In the genomic region with DNA sequence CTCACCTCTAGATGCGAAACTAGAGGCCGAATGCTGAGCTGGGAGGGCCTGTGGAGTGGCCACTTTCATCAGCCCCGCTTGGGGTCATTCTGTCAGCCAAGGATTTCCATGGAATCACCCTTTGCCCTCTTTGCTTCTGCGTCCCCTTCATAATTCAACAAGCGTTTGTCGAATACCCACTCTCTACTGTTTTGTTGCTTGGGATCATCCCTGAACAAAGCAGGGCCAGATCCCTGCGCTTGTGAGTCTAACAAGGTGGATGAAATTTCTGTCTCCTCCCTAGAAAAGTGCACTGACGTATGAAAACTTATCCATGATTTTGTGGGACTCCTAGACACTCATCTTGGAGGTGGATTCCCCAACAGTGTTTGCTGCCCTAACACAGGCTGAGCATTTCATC, we compare ENCODE assay signal across 1 cellular context.
TF ChIP-seq lines count a peak whose summit lies in the region.

No MANE protein-coding gene starts in this region.

TF ChIP-seq in SK-N-SH treated with all-trans-retinoic acid at 6 μM for 48 hours, 23 proteins besides CTCF, POLR2A, EP300 and RAD21 (continued from another document):
- no peak for TF ChIP-seq ZNF70 (CRISPR knock-in tag; IDR thresholded peaks at IDR 0.05)
- no peak for TF ChIP-seq ZNF8 (CRISPR knock-in tag; IDR thresholded peaks at IDR 0.05)
- TF ChIP-seq, protein P1, sequence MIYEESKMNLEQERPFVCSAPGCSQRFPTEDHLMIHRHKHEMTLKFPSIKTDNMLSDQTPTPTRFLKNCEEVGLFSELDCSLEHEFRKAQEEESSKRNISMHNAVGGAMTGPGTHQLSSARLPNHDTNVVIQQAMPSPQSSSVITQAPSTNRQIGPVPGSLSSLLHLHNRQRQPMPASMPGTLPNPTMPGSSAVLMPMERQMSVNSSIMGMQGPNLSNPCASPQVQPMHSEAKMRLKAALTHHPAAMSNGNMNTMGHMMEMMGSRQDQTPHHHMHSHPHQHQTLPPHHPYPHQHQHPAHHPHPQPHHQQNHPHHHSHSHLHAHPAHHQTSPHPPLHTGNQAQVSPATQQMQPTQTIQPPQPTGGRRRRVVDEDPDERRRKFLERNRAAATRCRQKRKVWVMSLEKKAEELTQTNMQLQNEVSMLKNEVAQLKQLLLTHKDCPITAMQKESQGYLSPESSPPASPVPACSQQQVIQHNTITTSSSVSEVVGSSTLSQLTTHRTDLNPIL (CRISPR knock-in tag; IDR thresholded peaks at IDR 0.05; ENCODE audit: low read depth) = no peak
- TF ChIP-seq ZFP30 (CRISPR knock-in tag; IDR thresholded peaks at IDR 0.05) = no peak
- TF ChIP-seq ISL1 (CRISPR knock-in tag; IDR thresholded peaks at IDR 0.05) = no peak
- no peak for TF ChIP-seq PPARA (CRISPR knock-in tag; IDR thresholded peaks at IDR 0.05; ENCODE audit: borderline replicate concordance)
- no peak for TF ChIP-seq TCF4 (CRISPR knock-in tag; IDR thresholded peaks at IDR 0.05; ENCODE audit: borderline replicate concordance)
- TF ChIP-seq, protein P2, sequence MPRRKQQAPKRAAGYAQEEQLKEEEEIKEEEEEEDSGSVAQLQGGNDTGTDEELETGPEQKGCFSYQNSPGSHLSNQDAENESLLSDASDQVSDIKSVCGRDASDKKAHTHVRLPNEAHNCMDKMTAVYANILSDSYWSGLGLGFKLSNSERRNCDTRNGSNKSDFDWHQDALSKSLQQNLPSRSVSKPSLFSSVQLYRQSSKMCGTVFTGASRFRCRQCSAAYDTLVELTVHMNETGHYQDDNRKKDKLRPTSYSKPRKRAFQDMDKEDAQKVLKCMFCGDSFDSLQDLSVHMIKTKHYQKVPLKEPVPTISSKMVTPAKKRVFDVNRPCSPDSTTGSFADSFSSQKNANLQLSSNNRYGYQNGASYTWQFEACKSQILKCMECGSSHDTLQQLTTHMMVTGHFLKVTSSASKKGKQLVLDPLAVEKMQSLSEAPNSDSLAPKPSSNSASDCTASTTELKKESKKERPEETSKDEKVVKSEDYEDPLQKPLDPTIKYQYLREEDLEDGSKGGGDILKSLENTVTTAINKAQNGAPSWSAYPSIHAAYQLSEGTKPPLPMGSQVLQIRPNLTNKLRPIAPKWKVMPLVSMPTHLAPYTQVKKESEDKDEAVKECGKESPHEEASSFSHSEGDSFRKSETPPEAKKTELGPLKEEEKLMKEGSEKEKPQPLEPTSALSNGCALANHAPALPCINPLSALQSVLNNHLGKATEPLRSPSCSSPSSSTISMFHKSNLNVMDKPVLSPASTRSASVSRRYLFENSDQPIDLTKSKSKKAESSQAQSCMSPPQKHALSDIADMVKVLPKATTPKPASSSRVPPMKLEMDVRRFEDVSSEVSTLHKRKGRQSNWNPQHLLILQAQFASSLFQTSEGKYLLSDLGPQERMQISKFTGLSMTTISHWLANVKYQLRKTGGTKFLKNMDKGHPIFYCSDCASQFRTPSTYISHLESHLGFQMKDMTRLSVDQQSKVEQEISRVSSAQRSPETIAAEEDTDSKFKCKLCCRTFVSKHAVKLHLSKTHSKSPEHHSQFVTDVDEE (CRISPR knock-in tag; IDR thresholded peaks at IDR 0.05) = no peak
- TF ChIP-seq SNAI2 (CRISPR knock-in tag; IDR thresholded peaks at IDR 0.05) = no peak
- TF ChIP-seq ARNTL (CRISPR knock-in tag; IDR thresholded peaks at IDR 0.05; ENCODE audit: borderline replicate concordance, low read depth) = no peak
- no peak for TF ChIP-seq ZNF565 (CRISPR knock-in tag; conservative IDR thresholded peaks at IDR 0.05; ENCODE audit: low read depth)
